11 cellular contexts compared by ENCODE assay signal in genomic region chr1:224747578-224747977, GRCh38.
DNase-seq lines count a peak whose midpoint lies in the region; ATAC-seq, FAIRE-seq and TF ChIP-seq lines count a peak whose summit lies in the region.
"Had no signal": no experiment of that assay in that cellular context is flagged by ENCODE, and none has a peak within 500 bp of the region (broad histone marks: within the 10 kb centered on the region; RNA-seq: fewer than 3 reads in every experiment).

No MANE protein-coding gene starts in this region.

- H3K27ac ChIP-seq in BLaER1 (no peak overlapping the region), HL-60 (replicated peaks) (peak overlapping the region; percentile 27; the same call in 1 of the 2 replicates), astrocyte (ENCODE audit: low read depth, low read length) (no peak overlapping the region), mesendoderm (ENCODE audit: low read depth, low read length) (no peak overlapping the region)
- H3K27ac ChIP-seq: dorsolateral prefrontal cortex, neutrophil, vagina had no signal

- H3K27me3 Mint-ChIP-seq in astrocyte (ENCODE audit: low read depth, unreplicated experiment), result peaks cover 12% of the 10 kb centered on the region

- H2AFZ ChIP-seq in astrocyte (ENCODE audit: low read depth, low read length), result no peak overlapping the region

- H2BK5ac ChIP-seq in mesendoderm (ENCODE audit: low read length), result no peak overlapping the region

- TF ChIP-seq CTCF in HL-60 (IDR thresholded peaks at IDR 0.05; ENCODE audit: insufficient read depth, low read length) (no peak), astrocyte (IDR thresholded peaks at IDR 0.05; ENCODE audit: insufficient read depth, low read depth, low read length) (no peak)

- H3K9me3 ChIP-seq in BLaER1 (no peaks in the 10 kb centered on the region), astrocyte (ENCODE audit: insufficient read depth, low read depth, low read length) (no peaks in the 10 kb centered on the region), HAP-1 (no peaks in the 10 kb centered on the region; the same call in 1 of the 2 replicates)
- H3K9me3 ChIP-seq: neutrophil, vagina had no signal

- no peak overlapping the region for H4K5ac ChIP-seq in mesendoderm (ENCODE audit: low read length)

- H4K20me1 ChIP-seq in BLaER1 (no peaks in the 10 kb centered on the region), astrocyte (ENCODE audit: insufficient read depth, low read length) (no peaks in the 10 kb centered on the region)

- no peak overlapping the region for H2BK120ac ChIP-seq in mesendoderm (ENCODE audit: low read depth, low read length)

- H3K4me2 ChIP-seq in BLaER1 (peak overlapping the region; percentile 79), astrocyte (ENCODE audit: low read length) (peak overlapping the region; percentile 10), mesendoderm (ENCODE audit: low read length) (no peak overlapping the region)

- no peaks in the 10 kb centered on the region for H3K27me3 ChIP-seq in BLaER1
- no peaks in the 10 kb centered on the region for H3K27me3 ChIP-seq in HL-60 (ENCODE audit: insufficient read depth, poor library complexity, severe bottlenecking)
- no peaks in the 10 kb centered on the region for H3K27me3 ChIP-seq in astrocyte (ENCODE audit: insufficient read depth, low read length)
- no peaks in the 10 kb centered on the region for H3K27me3 ChIP-seq in mesendoderm (ENCODE audit: insufficient read depth, low read length, poor library complexity)
- no peaks in the 10 kb centered on the region for H3K27me3 ChIP-seq in HAP-1 (ENCODE audit: low read depth)
- H3K27me3 ChIP-seq: dorsolateral prefrontal cortex, neutrophil, vagina had no signal

- H3K79me2 ChIP-seq in astrocyte (ENCODE audit: insufficient read depth, low read length), result no peaks in the 10 kb centered on the region
- no peaks in the 10 kb centered on the region for H3K79me2 ChIP-seq in mesendoderm (ENCODE audit: control insufficient read depth, insufficient read depth, low read length)

- H3K4me3 ChIP-seq in BLaER1 (no peak overlapping the region), HL-60 (replicated peaks; ENCODE audit: insufficient read depth, low read length) (no peak overlapping the region), astrocyte (ENCODE audit: insufficient read depth, low read depth, low read length) (no peak overlapping the region), mesendoderm (ENCODE audit: low read length) (no peak overlapping the region), HAP-1 (no peak overlapping the region)
- H3K4me3 ChIP-seq: dorsolateral prefrontal cortex, vagina had no signal

- H3K36me3 Mint-ChIP-seq in astrocyte (ENCODE audit: low read depth, unreplicated experiment), result no peaks in the 10 kb centered on the region

- DNase-seq in HL-60 (ENCODE audit: low read depth in 1 of 2, low spot score in 1 of 2) (peak in 1 of 2 experiments; percentile 70), astrocyte (ENCODE audit: low read depth) (peak; percentile 64), mesendoderm (no peak), SIG-M5 treated with dmso at 0.1 percent for 504 hours (lab: John Stamatoyannopoulos, UW; ENCODE audit: unreplicated experiment) (no peak), superior temporal gyrus (ENCODE audit: extremely low spot score) (no peak), HAP-1 (ENCODE audit: low spot score in 2 of 2) (no peak)
- DNase-seq: dorsolateral prefrontal cortex had no signal

- H3K36me3 ChIP-seq in BLaER1 (no peaks in the 10 kb centered on the region), astrocyte (ENCODE audit: insufficient read depth, low read length) (no peaks in the 10 kb centered on the region), mesendoderm (ENCODE audit: control insufficient read depth, insufficient read depth, low read length) (no peaks in the 10 kb centered on the region), HAP-1 (replicated peaks) (no peaks in the 10 kb centered on the region)
- H3K36me3 ChIP-seq: neutrophil, vagina had no signal

- in situ Hi-C loops in HAP-1 (cut with MboI; ENCODE audit: low sequenced_read_pairs), result no loop called here

- H3K4ac ChIP-seq in mesendoderm (ENCODE audit: low read depth, low read length), result no peak overlapping the region

- no peak overlapping the region for H3K18ac ChIP-seq in mesendoderm (ENCODE audit: low read length)

- no peak overlapping the region for H3K56ac ChIP-seq in mesendoderm (ENCODE audit: low read length)

- H3K4me1 ChIP-seq in BLaER1 (peaks cover 82% of the 10 kb centered on the region), astrocyte (ENCODE audit: insufficient read depth, low read length) (peaks cover 14% of the 10 kb centered on the region), mesendoderm (ENCODE audit: control insufficient read depth, low read depth, low read length) (no peaks in the 10 kb centered on the region), HAP-1 (no peaks in the 10 kb centered on the region)
- H3K4me1 ChIP-seq: vagina had no signal

- H3K27ac Mint-ChIP-seq in astrocyte (ENCODE audit: unreplicated experiment), result no peak overlapping the region

- no CpG with 5 or more reads among the region's 4 CpGs for WGBS in mesendoderm (ENCODE audit: extremely low coverage, insufficient coverage, low lambda C conversion rate)

- H4K8ac ChIP-seq in mesendoderm (ENCODE audit: low read depth, low read length), result no peak overlapping the region

- no peak overlapping the region for H3K23ac ChIP-seq in mesendoderm (ENCODE audit: low read length)

- no peak overlapping the region for H3K4me3 Mint-ChIP-seq in astrocyte (ENCODE audit: unreplicated experiment)

- H2BK15ac ChIP-seq in mesendoderm (replicated peaks; ENCODE audit: low read depth), result no peak overlapping the region

- H3K9me3 Mint-ChIP-seq in astrocyte (ENCODE audit: unreplicated experiment), result no peaks in the 10 kb centered on the region

- ATAC-seq in GM19372 (IDR thresholded peaks at IDR 0.05; ENCODE audit: low read depth, unreplicated experiment), result peak; percentile 52

- H2AK5ac ChIP-seq in mesendoderm (ENCODE audit: low read length), result no peak overlapping the region

- no peaks in the 10 kb centered on the region for H3K79me1 ChIP-seq in mesendoderm (ENCODE audit: low read length)

- no peak for FAIRE-seq in astrocyte (lab: Jason Lieb, UNC)

- H3K9ac ChIP-seq in BLaER1 (no peak overlapping the region), astrocyte (ENCODE audit: low read length) (no peak overlapping the region), mesendoderm (ENCODE audit: low read length) (no peak overlapping the region)

- H3K4me1 Mint-ChIP-seq in astrocyte (ENCODE audit: low read depth, unreplicated experiment), result peaks cover 5% of the 10 kb centered on the region
